In genomic region chr17:80984749-80985148, GRCh38 we compare ENCODE assay signal across 10 cellular contexts. TPM values are rescaled to one million over a fixed set of nuclear protein-coding genes. Genes with fewer than 3 reads are reported as not detected.
DNase-seq lines count a peak whose midpoint lies in the region; ATAC-seq and TF ChIP-seq lines count a peak whose summit lies in the region.
"Had no signal": no experiment of that assay in that cellular context is flagged by ENCODE, and none has a peak within 500 bp of the region (broad histone marks: within the 10 kb centered on the region; RNA-seq: fewer than 3 reads in every experiment).

No MANE protein-coding gene starts in this region.

- no peak for DNase-seq in left cardiac atrium
- DNase-seq in right atrium auricular region (ENCODE audit: low spot score) = no peak
- no peak for DNase-seq in kidney epithelial cell (ENCODE audit: low read depth)
- DNase-seq in upper lobe of right lung = no peak
- DNase-seq in NCI-H1048 (lab: John Stamatoyannopoulos, UW) = no peak

- H3K36me3 ChIP-seq in right atrium auricular region (no peaks in the 10 kb centered on the region), kidney epithelial cell (ENCODE audit: control insufficient read depth, insufficient read depth, low read length) (no peaks in the 10 kb centered on the region), upper lobe of right lung (no peaks in the 10 kb centered on the region)
- H3K36me3 ChIP-seq: BLaER1 treated with 17β-estradiol and CSF1 and Interleukin-3, amounts not matched to agents 10 nM and 100 nM had no signal

- H3K4me3 Mint-ChIP-seq in brain = no peak overlapping the region

- H3K36me3 Mint-ChIP-seq in brain = no peaks in the 10 kb centered on the region

- H3K27ac Mint-ChIP-seq in brain = peak overlapping the region in 3 of 5 experiments; percentile 7 to 78 (median 74)

- ATAC-seq in left cardiac atrium = peak; percentile 35 to 55
- ATAC-seq in upper lobe of right lung = peak; percentile 52
- no peak for ATAC-seq in HG02610 (IDR thresholded peaks at IDR 0.05; ENCODE audit: unreplicated experiment)
- ATAC-seq in HG02798 (IDR thresholded peaks at IDR 0.05; ENCODE audit: poor library complexity, unreplicated experiment) = no peak

- peaks cover 0 to 30% of the 10 kb centered on the region in 2 donors for H3K4me1 ChIP-seq in right atrium auricular region
- peaks cover 20% of the 10 kb centered on the region for H3K4me1 ChIP-seq in upper lobe of right lung

- intact Hi-C loops in left cardiac atrium (cut with DNase I) (loop anchor here (5.0 kb wide), 3 partner anchors 117 to 557 kb away; no protein-coding TSS in a partner anchor), upper lobe of right lung (cut with DNase I) (loop anchor here (5.0 kb wide), 1 partner anchor 552 kb away; no protein-coding TSS in a partner anchor)

- H3K4me3 ChIP-seq in right atrium auricular region = no peak overlapping the region
- H3K4me3 ChIP-seq in kidney epithelial cell (ENCODE audit: low read depth, low read length) = no peak overlapping the region
- H3K4me3 ChIP-seq in upper lobe of right lung = no peak overlapping the region
- H3K4me3 ChIP-seq: BLaER1 treated with 17β-estradiol and CSF1 and Interleukin-3, amounts not matched to agents 10 nM and 100 nM had no signal

- H3K27me3 Mint-ChIP-seq in brain = peaks cover 17% of the 10 kb centered on the region

- H3K27ac ChIP-seq in right atrium auricular region = peak overlapping the region in 1 of 2 donors; percentile 13
- H3K27ac ChIP-seq in upper lobe of right lung = no peak overlapping the region
- H3K27ac ChIP-seq: BLaER1 treated with 17β-estradiol and CSF1 and Interleukin-3, amounts not matched to agents 10 nM and 100 nM; RWPE1 had no signal

- H3K27me3 ChIP-seq in right atrium auricular region (no peaks in the 10 kb centered on the region), kidney epithelial cell (ENCODE audit: control insufficient read depth, insufficient read depth, low read length) (peaks cover 30% of the 10 kb centered on the region), upper lobe of right lung (peaks cover 7% of the 10 kb centered on the region)

- H3K9me3 ChIP-seq in right atrium auricular region (no peaks in the 10 kb centered on the region), upper lobe of right lung (no peaks in the 10 kb centered on the region)
- H3K9me3 ChIP-seq: BLaER1 treated with 17β-estradiol and CSF1 and Interleukin-3, amounts not matched to agents 10 nM and 100 nM had no signal

- H3K4me1 Mint-ChIP-seq in brain = peaks cover 25% of the 10 kb centered on the region

- H3K9me3 Mint-ChIP-seq in brain = peaks cover 0 to 3% (median 0%) of the 10 kb centered on the region in 5 experiments

- no peak for TF ChIP-seq CTCF in right atrium auricular region (IDR thresholded peaks at IDR 0.05)
- TF ChIP-seq CTCF in brain (conservative IDR thresholded peaks at IDR 0.05) = no peak
- TF ChIP-seq CTCF in kidney epithelial cell (IDR thresholded peaks at IDR 0.05; ENCODE audit: insufficient read depth, low read length, poor library complexity, severe bottlenecking) = peak; percentile 11
- TF ChIP-seq CTCF in upper lobe of right lung (IDR thresholded peaks at IDR 0.05) = peak; percentile 16

RNA-seq across cellular contexts. Expression of gene CHMP6, which starts 6.9 kb away (rescaled TPM):
- total RNA-seq in left cardiac atrium (10 to 100 TPM; 17.4 to 19.1 TPM), right atrium auricular region (10 to 100 TPM; 12.9 to 17.5 TPM), kidney epithelial cell (26.6 and 36.6 TPM in 2 replicates), upper lobe of right lung (29.9 TPM)
- polyA plus RNA-seq in brain (ENCODE audit: insufficient read depth, low read depth, low replicate concordance) = 35.2 TPM

RNA-seq across cellular contexts. Expression of gene BAIAP2, which starts 50.2 kb away (rescaled TPM):
- 10 to 100 TPM; 32.8 to 38.0 TPM for total RNA-seq in left cardiac atrium
- total RNA-seq in right atrium auricular region = 10 to 100 TPM; 27.9 to 36.5 TPM
- 87.8 TPM for polyA plus RNA-seq in brain (ENCODE audit: insufficient read depth, low read depth, low replicate concordance)
- total RNA-seq in kidney epithelial cell = 80.3 and 83.4 TPM in 2 replicates
- 139 TPM for total RNA-seq in upper lobe of right lung

Comparison
In these comparisons a context has a peak if more than half of its experiments do, and no peak if none do; other contexts are left out.
1. ATAC-seq: peak in left cardiac atrium (2 of 2) and upper lobe of right lung (single experiment); none in HG02610 (single experiment) and HG02798 (single experiment).
2. CTCF ChIP-seq: peak in kidney epithelial cell (single experiment) and upper lobe of right lung (single experiment); none in right atrium auricular region (0 of 2) and brain (0 of 2).